Comparison of ENCODE assay signal across 8 cellular contexts in genomic region chr1:54965624-54966340, GRCh38. TPM values are rescaled to one million over a fixed set of nuclear protein-coding genes. Genes with fewer than 3 reads are reported as not detected.
A peak's percentile ranks its signal among the peaks of the same experiment; 100 is the strongest.
DNase-seq lines count a peak whose midpoint lies in the region; ATAC-seq, FAIRE-seq and TF ChIP-seq lines count a peak whose summit lies in the region.

No MANE protein-coding gene starts in this region.

- no peak for FAIRE-seq in HepG2 (lab: Jason Lieb, UNC)
- FAIRE-seq in HTR-8/SVneo (lab: Jason Lieb, UNC): no peak

- no peaks in the 10 kb centered on the region for H3K36me3 ChIP-seq in DOHH2 (ENCODE audit: control insufficient read depth, low read length)
- no peaks in the 10 kb centered on the region for H3K36me3 ChIP-seq in HepG2 (replicated peaks in 1 of 2; ENCODE audit: control insufficient read depth in 1 of 2, insufficient read depth in 2 of 2, low read length in 2 of 2)

- no peak for TF ChIP-seq POLR2A in HepG2 (IDR thresholded peaks at IDR 0.05; ENCODE audit: insufficient read depth in 1 of 2, low read depth in 2 of 2, low read length in 2 of 2)

- H3K4me3 Mint-ChIP-seq in WTC11: no peak overlapping the region

- no peak overlapping the region for H3K9ac ChIP-seq in HepG2 (ENCODE audit: insufficient read depth, low read depth, low read length)

- no peak for TF ChIP-seq CTCF in DOHH2 (IDR thresholded peaks at IDR 0.05; ENCODE audit: low read depth, low read length, poor library complexity, severe bottlenecking)
- TF ChIP-seq CTCF in WTC11 (IDR thresholded peaks at IDR 0.05): no peak
- no peak for TF ChIP-seq CTCF in HepG2 (CRISPR knock-in tag; IDR thresholded peaks at IDR 0.05)

- ATAC-seq in GM21447 (IDR thresholded peaks at IDR 0.05; ENCODE audit: unreplicated experiment): peak; percentile 83
- no peak for ATAC-seq in WTC11
- no peak for ATAC-seq in HepG2

- TF ChIP-seq EP300 in HepG2 (IDR thresholded peaks at IDR 0.05; ENCODE audit: low read depth in 2 of 2, low read length in 2 of 2) (no peak), HepG2 (CRISPR knock-in tag; IDR thresholded peaks at IDR 0.05; ENCODE audit: borderline replicate concordance) (no peak)

- peaks cover 17% of the 10 kb centered on the region for H3K4me1 ChIP-seq in DOHH2 (ENCODE audit: control insufficient read depth, low read length)
- no peaks in the 10 kb centered on the region for H3K4me1 ChIP-seq in HepG2 (ENCODE audit: insufficient read depth, low read length)

- TF ChIP-seq RAD21 in HepG2 (CRISPR knock-in tag; IDR thresholded peaks at IDR 0.05): no peak

- no peak overlapping the region for H2AFZ ChIP-seq in HepG2 (ENCODE audit: low read length)

- intact Hi-C loops in HepG2 (cut with micrococcal nuclease; ENCODE audit: unreplicated experiment): no loop called here

- peak overlapping the region; percentile 56 for H3K4me3 ChIP-seq in DOHH2 (ENCODE audit: low read length)
- H3K4me3 ChIP-seq in HepG2 (replicated peaks in 1 of 3; ENCODE audit: insufficient read depth in 1 of 3, low read depth in 2 of 3, low read length in 3 of 3): no peak overlapping the region

- no peaks in the 10 kb centered on the region; the same call in 1 of the 2 replicates for H3K9me3 Mint-ChIP-seq in WTC11

- peaks cover 35% of the 10 kb centered on the region for H3K4me1 Mint-ChIP-seq in WTC11

- H3K36me3 Mint-ChIP-seq in WTC11: no peaks in the 10 kb centered on the region

- no peaks in the 10 kb centered on the region for H3F3A ChIP-seq in DOHH2 (ENCODE audit: control insufficient read depth, insufficient read depth)

- no peaks in the 10 kb centered on the region for H3K9me2 ChIP-seq in DOHH2 (replicated peaks; ENCODE audit: control insufficient read depth, low read length)

- H3K9me3 ChIP-seq in DOHH2 (ENCODE audit: control insufficient read depth, insufficient read depth, low read length): no peaks in the 10 kb centered on the region
- no peaks in the 10 kb centered on the region for H3K9me3 ChIP-seq in HepG2 (ENCODE audit: low read length)

- H3K4me2 ChIP-seq in DOHH2 (ENCODE audit: low read length): peak overlapping the region; percentile 62
- no peak overlapping the region for H3K4me2 ChIP-seq in HepG2 (ENCODE audit: low read depth, low read length)

- H3K79me2 ChIP-seq in DOHH2 (ENCODE audit: control insufficient read depth, low read length): no peaks in the 10 kb centered on the region
- H3K79me2 ChIP-seq in HepG2 (ENCODE audit: insufficient read depth, low read length): no peaks in the 10 kb centered on the region

- POLR2A ChIA-PET in WTC11 (lab: Charles Lee): no interaction called here
- POLR2A ChIA-PET in HepG2 (lab: Yijun Ruan, JAX): no interaction called here

- H3K27me3 Mint-ChIP-seq in WTC11 (ENCODE audit: low read depth): peaks cover 4% of the 10 kb centered on the region

- no peak overlapping the region for H3K27ac Mint-ChIP-seq in WTC11

- H3K27me3 ChIP-seq in DOHH2 (ENCODE audit: control insufficient read depth, low read length) (peaks cover 9% of the 10 kb centered on the region), HepG2 (ENCODE audit: control insufficient read depth in 1 of 2, insufficient read depth in 2 of 2, low read length in 2 of 2) (peaks cover 2 to 20% of the 10 kb centered on the region in 2 experiments; a peak in 2 of 5 replicates)

- CTCF ChIA-PET in WTC11 (lab: Charles Lee): interaction anchor here (0.9 to 1.8 kb wide), 8 partner anchors 12 to 56 kb away, joined by 3 to 8 read pairs (median 5); no protein-coding TSS in a partner anchor
- CTCF ChIA-PET in HepG2 (lab: Yijun Ruan, JAX; ENCODE audit: low intra/inter-chr PET ratio, low total read pairs): no interaction called here

- no peaks in the 10 kb centered on the region for H4K20me1 ChIP-seq in DOHH2 (ENCODE audit: control insufficient read depth, insufficient read depth, low read depth, low read length)
- no peaks in the 10 kb centered on the region for H4K20me1 ChIP-seq in HepG2 (ENCODE audit: insufficient read depth, low read length)

- no TSS peak for BruUV-seq in HepG2 (replicated peaks; lab: Mats Ljungman, UMichigan)

- 46% methylated on average over 6 of the region's 7 CpGs for WGBS in HepG2 (ENCODE audit: low lambda C conversion rate)

- DNase-seq in HT1080 (ENCODE audit: low read depth) (peak; percentile 65), WTC11 (ENCODE audit: low spot score) (no peak), HepG2 (ENCODE audit: low spot score) (no peak), cerebellar nuclear complex (lab: John Stamatoyannopoulos, UW) (no peak), C1 segment of cervical spinal cord (lab: John Stamatoyannopoulos, UW) (no peak), HTR-8/SVneo (ENCODE audit: insufficient read length, low spot score) (no peak)

- H3K27ac ChIP-seq in DOHH2 (ENCODE audit: low read depth, low read length): no peak overlapping the region
- H3K27ac ChIP-seq in HepG2 (ENCODE audit: extremely low read length, insufficient read depth, low read length): no peak overlapping the region

- in situ Hi-C loops in HepG2 (cut with HindIII; ENCODE audit: extremely low pct_ligation_motif_present, low pct_unique_long_range_greater_than_20kb): no loop called here

TF ChIP-seq in HepG2, 621 proteins besides CTCF, POLR2A, EP300 and RAD21 (continues in another document):
- TF ChIP-seq ZNF263 (CRISPR knock-in tag; IDR thresholded peaks at IDR 0.05) (no peak), ZNF616 (CRISPR knock-in tag; IDR thresholded peaks at IDR 0.05; ENCODE audit: low read depth) (no peak), POGZ (CRISPR knock-in tag; IDR thresholded peaks at IDR 0.05) (no peak), HIVEP1 (CRISPR knock-in tag; IDR thresholded peaks at IDR 0.05) (no peak)

RNA-seq across cellular contexts. Expression of gene TMEM61, which starts 14.6 kb away (rescaled TPM):
- not detected in 2 replicates for total RNA-seq in HT1080 (2014; rRNA removed; shearing (Covaris generic))
- not detected in 2 replicates for polyA plus RNA-seq in HT1080 (2015; cell fraction: cytosol; rRNA removed)
- not detected in 2 replicates for polyA plus RNA-seq in HT1080 (2015; cell fraction: nucleus; rRNA removed)
- 0.41 to 0.74 TPM (median 0.44 TPM) in 3 replicates for total RNA-seq in WTC11 (2021)
- not detected in 2 replicates for total RNA-seq in HepG2 (2016; rRNA removed; fragmentation: Illumina TruSeq; extraction: Trizol)
- not detected in 2 replicates for total RNA-seq in HepG2 (2016; cell fraction: cytosol; rRNA removed; fragmentation: Illumina TruSeq; extraction: Trizol; ENCODE audit: low read depth)
- total RNA-seq in HepG2 (2016; cell fraction: insoluble cytoplasmic fraction; rRNA removed; fragmentation: Illumina TruSeq; extraction: Trizol): not detected in 2 replicates
- total RNA-seq in HepG2 (2016; cell fraction: membrane; rRNA removed; fragmentation: Illumina TruSeq; extraction: Trizol): not detected in 2 replicates
- total RNA-seq in HepG2 (2016; cell fraction: nucleus; rRNA removed; fragmentation: Illumina TruSeq; extraction: Trizol): not detected in 2 replicates
- not detected in 2 replicates for polyA plus RNA-seq in HepG2 (2011; rRNA removed)
- polyA plus RNA-seq in HepG2 (2011; cell fraction: cytosol; rRNA removed): 0.04 TPM in 1 of 2 replicates, not detected in the other
- not detected in 2 replicates for polyA plus RNA-seq in HepG2 (2011; cell fraction: nucleus; rRNA removed)
- polyA plus RNA-seq in HepG2 (2012): not detected in 2 replicates
- not detected in 2 replicates for polyA plus RNA-seq in HepG2 (2016; cell fraction: cytosol; fragmentation: Illumina TruSeq; extraction: Trizol; ENCODE audit: low read depth)
- not detected in 2 replicates for polyA plus RNA-seq in HepG2 (2016; cell fraction: insoluble cytoplasmic fraction; fragmentation: Illumina TruSeq; extraction: Trizol; ENCODE audit: low read depth)
- not detected in 2 replicates for polyA plus RNA-seq in HepG2 (2016; cell fraction: membrane; fragmentation: Illumina TruSeq; extraction: Trizol; ENCODE audit: low read depth)
- polyA plus RNA-seq in HepG2 (2016; cell fraction: nucleus; fragmentation: Illumina TruSeq; extraction: Trizol; ENCODE audit: insufficient read depth, low read depth): not detected in 2 replicates
- polyA minus RNA-seq in HepG2 (2011; rRNA and poly(A)+ RNA removed; ENCODE audit: low replicate concordance): not detected in 2 replicates
- not detected in 2 replicates for polyA minus RNA-seq in HepG2 (2011; cell fraction: cytosol; rRNA and poly(A)+ RNA removed)
- polyA minus RNA-seq in HepG2 (2011; cell fraction: nucleus; rRNA and poly(A)+ RNA removed): not detected in 2 replicates

RNA-seq across cellular contexts. Expression of gene BSND, which starts 33.0 kb away (rescaled TPM):
- not detected in 2 replicates for total RNA-seq in HT1080 (2014; rRNA removed; shearing (Covaris generic))
- 0.01 TPM in 1 of 2 replicates, not detected in the other for polyA plus RNA-seq in HT1080 (2015; cell fraction: cytosol; rRNA removed)
- not detected in 2 replicates for polyA plus RNA-seq in HT1080 (2015; cell fraction: nucleus; rRNA removed)
- total RNA-seq in WTC11 (2021) (0.30 to 0.42 TPM (median 0.37 TPM) in 3 replicates), HepG2 (2016; rRNA removed; fragmentation: Illumina TruSeq; extraction: Trizol) (not detected in 2 replicates)
- not detected in 2 replicates for total RNA-seq in HepG2 (2016; cell fraction: cytosol; rRNA removed; fragmentation: Illumina TruSeq; extraction: Trizol; ENCODE audit: low read depth)
- total RNA-seq in HepG2 (2016; cell fraction: insoluble cytoplasmic fraction; rRNA removed; fragmentation: Illumina TruSeq; extraction: Trizol): not detected in 2 replicates
- not detected in 2 replicates for total RNA-seq in HepG2 (2016; cell fraction: membrane; rRNA removed; fragmentation: Illumina TruSeq; extraction: Trizol)
- not detected in 2 replicates for total RNA-seq in HepG2 (2016; cell fraction: nucleus; rRNA removed; fragmentation: Illumina TruSeq; extraction: Trizol)
- 0.01 TPM in 1 of 2 replicates, not detected in the other for polyA plus RNA-seq in HepG2 (2011; rRNA removed)
- 0.03 TPM in 1 of 2 replicates, not detected in the other for polyA plus RNA-seq in HepG2 (2011; cell fraction: cytosol; rRNA removed)
- polyA plus RNA-seq in HepG2 (2011; cell fraction: nucleus; rRNA removed): not detected in 2 replicates
- not detected in 2 replicates for polyA plus RNA-seq in HepG2 (2012)
- polyA plus RNA-seq in HepG2 (2016; cell fraction: cytosol; fragmentation: Illumina TruSeq; extraction: Trizol; ENCODE audit: low read depth): not detected in 2 replicates
- not detected in 2 replicates for polyA plus RNA-seq in HepG2 (2016; cell fraction: insoluble cytoplasmic fraction; fragmentation: Illumina TruSeq; extraction: Trizol; ENCODE audit: low read depth)
- polyA plus RNA-seq in HepG2 (2016; cell fraction: membrane; fragmentation: Illumina TruSeq; extraction: Trizol; ENCODE audit: low read depth): not detected in 2 replicates
- not detected in 2 replicates for polyA plus RNA-seq in HepG2 (2016; cell fraction: nucleus; fragmentation: Illumina TruSeq; extraction: Trizol; ENCODE audit: insufficient read depth, low read depth)
- not detected in 2 replicates for polyA minus RNA-seq in HepG2 (2011; rRNA and poly(A)+ RNA removed; ENCODE audit: low replicate concordance)
- not detected in 2 replicates for polyA minus RNA-seq in HepG2 (2011; cell fraction: cytosol; rRNA and poly(A)+ RNA removed)
- polyA minus RNA-seq in HepG2 (2011; cell fraction: nucleus; rRNA and poly(A)+ RNA removed): not detected in 2 replicates
